ENCODE assay signal across 8 cellular contexts in the genomic region with DNA sequence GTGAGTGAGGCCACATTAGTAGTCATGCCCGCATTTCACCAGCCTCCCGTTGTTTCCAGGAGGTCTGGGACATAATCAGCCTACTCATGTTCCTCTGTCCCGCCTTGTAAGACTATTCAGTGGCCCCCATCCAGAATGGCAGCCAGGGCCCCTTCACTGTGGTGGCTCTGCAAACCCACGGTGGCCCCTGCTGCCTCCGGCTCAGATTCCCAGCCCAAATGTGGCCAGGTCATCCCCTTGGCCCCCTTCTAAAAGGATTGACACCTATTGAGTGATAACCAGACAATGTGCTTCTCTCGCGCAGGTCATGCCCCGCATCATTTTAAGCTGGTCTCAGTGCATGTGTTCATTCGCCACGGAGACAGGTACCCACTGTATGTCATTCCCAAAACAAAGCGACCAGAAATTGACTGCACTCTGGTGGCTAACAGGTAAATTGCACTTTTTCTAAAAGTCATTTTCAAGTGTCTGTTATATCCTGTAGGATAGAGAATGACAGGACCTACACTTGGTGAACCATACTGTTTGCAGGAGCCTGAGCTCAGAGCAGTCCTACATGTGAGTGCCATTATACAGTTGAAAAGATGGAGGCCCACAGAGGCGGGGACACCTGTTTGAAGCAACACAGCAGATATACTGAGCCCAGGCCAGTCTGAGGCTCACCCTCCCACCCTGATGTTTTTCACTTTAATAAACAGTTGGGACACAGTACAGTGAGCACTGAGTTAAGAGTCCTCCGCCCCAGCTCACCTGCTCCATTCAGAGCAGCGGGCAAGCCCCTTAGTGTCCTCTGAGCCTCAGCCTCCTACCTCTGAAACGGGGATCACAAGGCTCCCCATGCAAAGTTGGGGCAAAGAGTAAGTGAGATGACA. TPM values are rescaled to one million over a fixed set of nuclear protein-coding genes. Genes with fewer than 3 reads are reported as not detected.
DNase-seq lines count a peak whose midpoint lies in the region; ATAC-seq, FAIRE-seq and TF ChIP-seq lines count a peak whose summit lies in the region.

No MANE protein-coding gene starts in this region.

- peak; percentile 70 for FAIRE-seq in GM12878 (lab: Jason Lieb, UNC)

- H3K79me2 ChIP-seq in GM12878 (ENCODE audit: control insufficient read depth, insufficient read depth, low read length), result no peaks in the 10 kb centered on the region

- RAD21 ChIA-PET in GM12878 (lab: Charles Lee; ENCODE audit: unreplicated experiment), result no interaction called here

- no peak for TF ChIP-seq EP300 in GM12878 (IDR thresholded peaks at IDR 0.05; ENCODE audit: borderline replicate concordance in 1 of 2, control insufficient read depth in 1 of 2, low read depth in 2 of 2, low read length in 2 of 2)

- CTCF ChIA-PET in GM12878 (lab: Yijun Ruan, JAX), result interaction anchor here (0.7 to 1.6 kb wide), 2 partner anchors 12 to 48 kb away, joined by 3 read pairs; partner anchors contain the start of gene PXYLP1

- H3K36me3 ChIP-seq in GM12878 (ENCODE audit: control insufficient read depth in 2 of 2, insufficient read depth in 2 of 2, low read length in 1 of 2) (no peaks in the 10 kb centered on the region), upper lobe of right lung (no peaks in the 10 kb centered on the region)

- H3K9me3 ChIP-seq in GM12878 (replicated peaks; ENCODE audit: control insufficient read depth, insufficient read depth, low read length), result no peaks in the 10 kb centered on the region
- H3K9me3 ChIP-seq in upper lobe of right lung, result no peaks in the 10 kb centered on the region

- SMC1A ChIA-PET in GM12878 (lab: Charles Lee; ENCODE audit: uncharacterized antibody, unreplicated experiment), result no interaction called here

- DNase-seq in NCI-H2029 (lab: John Stamatoyannopoulos, UW), result peak; percentile 31
- DNase-seq in NCI-H2029 treated with DMSO at 0.1 percent for 48 hours (lab: John Stamatoyannopoulos, UW), result no peak
- peak; percentile 51 for DNase-seq in NCI-H1694 (lab: John Stamatoyannopoulos, UW)
- DNase-seq in GM12878 (ENCODE audit: low read depth, low spot score), result no peak
- peak; percentile 51 for DNase-seq in kidney tubule cell (ENCODE audit: low spot score)
- DNase-seq in upper lobe of right lung, result no peak
- DNase-seq in GDM1 (lab: John Stamatoyannopoulos, UW), result no peak

- intact Hi-C loops in GM12878 (cut with micrococcal nuclease; ENCODE audit: unreplicated experiment), result loop anchor here (5.0 to 10.0 kb wide), 2 partner anchors 47 to 275 kb away; partner anchors contain the start of gene PXYLP1
- intact Hi-C loops in upper lobe of right lung (cut with DNase I), result no loop called here

- BruUV-seq in GM12878 (replicated peaks; lab: Mats Ljungman, UMichigan), result no TSS peak

- no peak overlapping the region for H3K9ac ChIP-seq in GM12878 (ENCODE audit: control insufficient read depth, insufficient read depth, low read length)

- peak; percentile 62 for TF ChIP-seq RAD21 in GM12878 (IDR thresholded peaks at IDR 0.05; ENCODE audit: insufficient read depth, low read depth, low read length)

- H3K27me3 ChIP-seq in GM12878 (replicated peaks in 1 of 2; ENCODE audit: control insufficient read depth in 2 of 2, insufficient read depth in 2 of 2, low read length in 1 of 2) (no peaks in the 10 kb centered on the region), upper lobe of right lung (no peaks in the 10 kb centered on the region)

- ATAC-seq in GM21529 (IDR thresholded peaks at IDR 0.05; ENCODE audit: unreplicated experiment) (peak; percentile 69), GM12878 (peak; percentile 87), upper lobe of right lung (peak; percentile 66)

- no peak for TF ChIP-seq POLR2A in GM12878 (IDR thresholded peaks at IDR 0.05; ENCODE audit: low read depth, low read length)

- H3K4me3 ChIP-seq in GM12878 (no peak overlapping the region), upper lobe of right lung (no peak overlapping the region)

- no peak overlapping the region for H3K27ac ChIP-seq in GM12878 (ENCODE audit: control insufficient read depth, insufficient read depth)
- peak overlapping the region; percentile 6 for H3K27ac ChIP-seq in upper lobe of right lung

- H2AFZ ChIP-seq in GM12878 (ENCODE audit: control insufficient read depth, low read depth, low read length), result no peak overlapping the region

- POLR2A ChIA-PET in GM12878 (lab: Charles Lee), result no interaction called here

- TF ChIP-seq CTCF in GM12878 (IDR thresholded peaks at IDR 0.05 in 2 of 3, conservative IDR thresholded peaks at IDR 0.05 in 1 of 3; ENCODE audit: control insufficient read depth in 2 of 3, extremely low read depth in 1 of 3, insufficient read depth in 1 of 3, low read depth in 3 of 3, low read length in 3 of 3), result peak; percentile 49 to 70 (median 56)
- peak; percentile 57 for TF ChIP-seq CTCF in upper lobe of right lung (IDR thresholded peaks at IDR 0.05)

- H3K4me2 ChIP-seq in GM12878 (ENCODE audit: control insufficient read depth, insufficient read depth), result no peak overlapping the region

- peaks cover 7% of the 10 kb centered on the region for H3K4me1 ChIP-seq in GM12878 (ENCODE audit: control insufficient read depth, insufficient read depth, low read length)
- H3K4me1 ChIP-seq in upper lobe of right lung, result peaks cover 12% of the 10 kb centered on the region

- in situ Hi-C loops in GM12878 (cut with MboI), result no loop called here

- 32% methylated on average over 15 of the region's 15 CpGs for WGBS in GM12878 (ENCODE audit: insufficient coverage, insufficient replicate concordance, low lambda C conversion rate, missing lambda C conversion rate)

- H4K20me1 ChIP-seq in GM12878 (ENCODE audit: control insufficient read depth, insufficient read depth), result no peaks in the 10 kb centered on the region

TF ChIP-seq in GM12878, 131 proteins besides CTCF, POLR2A, EP300 and RAD21:
- TF ChIP-seq SMC3 (IDR thresholded peaks at IDR 0.05; ENCODE audit: borderline replicate concordance, low read length), result peak; percentile 54; the same call in 1 of the 2 replicates
- TF ChIP-seq HSF1 (IDR thresholded peaks at IDR 0.05; ENCODE audit: low read depth, low read length), result no peak
- TF ChIP-seq SP1 (IDR thresholded peaks at IDR 0.05; ENCODE audit: low read depth, low read length), result no peak
TF ChIP-seq in GM12878: peak in this region for 1.

RNA-seq across cellular contexts. Expression of gene PXYLP1, which starts 47.7 kb away (rescaled TPM):
- 1.6 and 3.7 TPM in 2 replicates for total RNA-seq in GM12878 (2013; cell fraction: nucleolus; rRNA removed)
- total RNA-seq in GM12878 (2014; rRNA removed), result 0.05 and 0.06 TPM in 2 replicates
- 0.36 and 0.55 TPM in 2 replicates for total RNA-seq in GM12878 (2014; rRNA removed; fragmentation: Illumina TruSeq; extraction: Trizol)
- total RNA-seq in GM12878 (2021), result 0.48 and 0.69 TPM in 2 replicates
- 0.64 TPM for polyA plus RNA-seq in GM12878 (2011; ENCODE audit: low read depth)
- 0.65 TPM in 2 replicates for polyA plus RNA-seq in GM12878 (2011; rRNA removed)
- polyA plus RNA-seq in GM12878 (2011; cell fraction: cytosol; rRNA removed), result 0.25 and 0.35 TPM in 2 replicates
- polyA plus RNA-seq in GM12878 (2011; cell fraction: nucleus; rRNA removed), result 1.1 and 1.2 TPM in 2 replicates
- 0.81 and 0.95 TPM in 2 replicates for polyA plus RNA-seq in GM12878 (2012)
- 0.14 and 0.32 TPM in 2 replicates for polyA plus RNA-seq in GM12878 (2014; fragmentation: Illumina TruSeq; extraction: Trizol)
- polyA plus RNA-seq in GM12878 (2014; fragmentation: Nextera tagmentation; extraction: Ambion mirVana), result under 1 TPM; 0.19 to 0.35 TPM
- polyA plus RNA-seq in GM12878 (2014; rRNA removed), result 0.51 and 0.69 TPM in 2 replicates
- polyA plus RNA-seq in GM12878 (2016; fragmentation: Nextera tagmentation; extraction: Ambion mirVana), result 1 to 10 TPM in 1 of 2 experiments, under 1 TPM in 1; 0.13 to 1.7 TPM
- 0.52 and 0.59 TPM in 2 replicates for polyA minus RNA-seq in GM12878 (2011; rRNA and poly(A)+ RNA removed)
- not detected in 2 replicates for polyA minus RNA-seq in GM12878 (2011; cell fraction: cytosol; rRNA and poly(A)+ RNA removed)
- 0.77 and 0.97 TPM in 2 replicates for polyA minus RNA-seq in GM12878 (2011; cell fraction: nucleus; rRNA and poly(A)+ RNA removed)
- 13.6 TPM for total RNA-seq in upper lobe of right lung

Comparison
In these comparisons a context has a peak if more than half of its experiments do, and no peak if none do; other contexts are left out.
1. DNase-seq: peak in NCI-H2029 (single experiment), NCI-H1694 (single experiment) and kidney tubule cell (single experiment); none in NCI-H2029 treated with DMSO at 0.1 percent for 48 hours (single experiment), GM12878 (single experiment), upper lobe of right lung (single experiment) and GDM1 (single experiment).
2. Peak in every context shown above with its lines, with median percentiles within 50 percentile points of each other: ATAC-seq.